ENCODE assay signal across 9 cellular contexts in genomic region chr7:85023066-85023687, GRCh38.
DNase-seq lines count a peak whose midpoint lies in the region; ATAC-seq and TF ChIP-seq lines count a peak whose summit lies in the region.
"Had no signal": no experiment of that assay in that cellular context is flagged by ENCODE, and none has a peak within 500 bp of the region (broad histone marks: within the 10 kb centered on the region; RNA-seq: fewer than 3 reads in every experiment).

No MANE protein-coding gene starts in this region.

- no peak overlapping the region for H3K4me3 Mint-ChIP-seq in T-helper 2 cell treated with Interferon-gamma antibody and Interleukin-4, amounts not matched to agents 5 μg/mL and 100 μg/mL, for 36 hours
- H3K4me3 Mint-ChIP-seq: T-helper 17 cell had no signal

- H3K9me3 ChIP-seq in mammary epithelial cell (replicated peaks; ENCODE audit: insufficient read depth, low read length) (no peaks in the 10 kb centered on the region), lower lobe of right lung (no peaks in the 10 kb centered on the region)

- no peaks in the 10 kb centered on the region for H3K79me2 ChIP-seq in mammary epithelial cell (ENCODE audit: insufficient read depth, low read length)

- in situ Hi-C loops in mammary epithelial cell (cut with MboI; ENCODE audit: low sequenced_read_pairs in 2 of 2) = loop anchor here (5.0 to 25.0 kb wide), 6 partner anchors 411 to 1088 kb away; partner anchors contain the start of gene SEMA3A (in 2 of the 2)

- H2AFZ ChIP-seq in mammary epithelial cell (ENCODE audit: low read depth, low read length) = no peak overlapping the region

- H3K4me3 ChIP-seq in BJ (ENCODE audit: low read depth, low read length) (no peak overlapping the region), mammary epithelial cell (replicated peaks in 1 of 3; ENCODE audit: insufficient read depth in 1 of 3, low read depth in 2 of 3, low read length in 3 of 3) (no peak overlapping the region), lower lobe of right lung (no peak overlapping the region)

- H3K36me3 ChIP-seq in BJ (ENCODE audit: control insufficient read depth, insufficient read depth, low read length) (no peaks in the 10 kb centered on the region), mammary epithelial cell (ENCODE audit: insufficient read depth, low read length) (no peaks in the 10 kb centered on the region), lower lobe of right lung (no peaks in the 10 kb centered on the region)

- intact Hi-C loops in mammary epithelial cell (cut with micrococcal nuclease) (loop anchor here (1.0 to 5.0 kb wide), 5 partner anchors 406 to 1087 kb away; no protein-coding TSS in a partner anchor), lower lobe of right lung (cut with DNase I) (loop anchor here (5.0 kb wide), 1 partner anchor 1046 kb away; no protein-coding TSS in a partner anchor), posterior vena cava (cut with DNase I) (loop anchor here (5.0 to 10.0 kb wide), 3 partner anchors 528 to 1088 kb away; no protein-coding TSS in a partner anchor)

- H3K4me1 ChIP-seq in mammary epithelial cell (ENCODE audit: insufficient read depth, low read length) (no peaks in the 10 kb centered on the region), lower lobe of right lung (no peaks in the 10 kb centered on the region)

- H4K20me1 ChIP-seq in mammary epithelial cell (ENCODE audit: insufficient read depth, low read length) = no peaks in the 10 kb centered on the region

- no peak overlapping the region for H3K27ac Mint-ChIP-seq in T-helper 2 cell treated with Interferon-gamma antibody and Interleukin-4, amounts not matched to agents 5 μg/mL and 100 μg/mL, for 36 hours
- H3K27ac Mint-ChIP-seq: T-helper 17 cell had no signal

- ATAC-seq in lower lobe of right lung = no peak
- ATAC-seq in GM21825 (IDR thresholded peaks at IDR 0.05; ENCODE audit: unreplicated experiment) = no peak
- ATAC-seq: T-helper 17 cell had no signal

- H3K36me3 Mint-ChIP-seq in T-helper 2 cell treated with Interferon-gamma antibody and Interleukin-4, amounts not matched to agents 5 μg/mL and 100 μg/mL, for 36 hours (ENCODE audit: low read depth) = no peaks in the 10 kb centered on the region

- no peaks in the 10 kb centered on the region for H3K4me1 Mint-ChIP-seq in T-helper 2 cell treated with Interferon-gamma antibody and Interleukin-4, amounts not matched to agents 5 μg/mL and 100 μg/mL, for 36 hours (ENCODE audit: low read depth)
- H3K4me1 Mint-ChIP-seq: T-helper 17 cell had no signal

- dilution Hi-C loops in mammary epithelial cell (cut with HindIII; ENCODE audit: low sequenced_read_pairs) = no loop called here

- TF ChIP-seq CTCF in BJ (IDR thresholded peaks at IDR 0.05; ENCODE audit: insufficient read depth, low read depth, low read length) = peak; percentile 39
- peak; percentile 49 to 58 for TF ChIP-seq CTCF in mammary epithelial cell (conservative IDR thresholded peaks at IDR 0.05 in 1 of 2, IDR thresholded peaks at IDR 0.05 in 1 of 2; ENCODE audit: extremely low read depth in 1 of 2, insufficient read depth in 1 of 2, low read depth in 1 of 2, low read length in 2 of 2)
- peak; percentile 68 for TF ChIP-seq CTCF in lower lobe of right lung (IDR thresholded peaks at IDR 0.05)

- DNase-seq in BJ (ENCODE audit: low read depth) (no peak), GM03348 (ENCODE audit: low spot score) (peak; percentile 30), NCI-H2227 treated with DMSO at 0.1 percent for 48 hours (lab: John Stamatoyannopoulos, UW) (peak; percentile 48), mammary epithelial cell (peak; percentile 24), lower lobe of right lung (no peak), posterior vena cava (ENCODE audit: low spot score) (no peak)
- DNase-seq in T-helper 2 cell treated with Interferon-gamma antibody and Interleukin-4, amounts not matched to agents 5 μg/mL and 100 μg/mL, for 36 hours (ENCODE audit: low spot score) = no peak

- BruUV-seq in mammary epithelial cell (replicated peaks; lab: Mats Ljungman, UMichigan) = no TSS peak

- POLR2A ChIA-PET in BJ (lab: Charles Lee) = interaction anchor here (0.7 kb wide), 1 partner anchor 787 kb away, joined by 3 read pairs; no protein-coding TSS in a partner anchor

- H3K9me3 Mint-ChIP-seq in T-helper 2 cell treated with Interferon-gamma antibody and Interleukin-4, amounts not matched to agents 5 μg/mL and 100 μg/mL, for 36 hours = no peaks in the 10 kb centered on the region

- no peak overlapping the region for H3K9ac ChIP-seq in mammary epithelial cell (ENCODE audit: insufficient read depth, low read length)

- H3K27me3 Mint-ChIP-seq in T-helper 2 cell treated with Interferon-gamma antibody and Interleukin-4, amounts not matched to agents 5 μg/mL and 100 μg/mL, for 36 hours (ENCODE audit: low read depth) = peaks cover 2% of the 10 kb centered on the region
- H3K27me3 Mint-ChIP-seq: T-helper 17 cell had no signal

- no peak overlapping the region for H3K27ac ChIP-seq in mammary epithelial cell (ENCODE audit: insufficient read depth, low read depth, low read length)
- no peak overlapping the region for H3K27ac ChIP-seq in lower lobe of right lung

- CTCF ChIA-PET in BJ (lab: Yijun Ruan, JAX) = interaction anchor here (0.6 to 13.4 kb wide), 10 partner anchors 12 to 1088 kb away, joined by 3 to 205 read pairs (median 4); no protein-coding TSS in a partner anchor
- CTCF ChIA-PET in mammary epithelial cell (lab: Charles Lee; ENCODE audit: low non-redundant PET) = interaction anchor here (0.6 kb wide), 1 partner anchor 634 kb away, joined by 3 read pairs; no protein-coding TSS in a partner anchor

- 23% methylated on average over 2 of the region's 2 CpGs for WGBS in mammary epithelial cell (ENCODE audit: low coverage, missing lambda C conversion rate)

- H3K27me3 ChIP-seq in BJ (ENCODE audit: control insufficient read depth, insufficient read depth, low read length) = no peaks in the 10 kb centered on the region
- H3K27me3 ChIP-seq in mammary epithelial cell (ENCODE audit: insufficient read depth, low read length) = no peaks in the 10 kb centered on the region
- no peaks in the 10 kb centered on the region for H3K27me3 ChIP-seq in lower lobe of right lung (ENCODE audit: low read depth)

- no peak overlapping the region for H3K4me2 ChIP-seq in mammary epithelial cell (ENCODE audit: insufficient read depth, low read depth, low read length)

Comparison
In these comparisons a context has a peak if more than half of its experiments do, and no peak if none do; other contexts are left out.
1. DNase-seq: peak in GM03348 (single experiment), NCI-H2227 treated with DMSO at 0.1 percent for 48 hours (single experiment) and mammary epithelial cell (single experiment); none in BJ (single experiment), lower lobe of right lung (single experiment), posterior vena cava (single experiment) and T-helper 2 cell treated with Interferon-gamma antibody and Interleukin-4, amounts not matched to agents 5 μg/mL and 100 μg/mL, for 36 hours (single experiment).
2. Peak in every context shown above with its lines, with median percentiles within 50 percentile points of each other: CTCF ChIP-seq.